In the genomic region with DNA sequence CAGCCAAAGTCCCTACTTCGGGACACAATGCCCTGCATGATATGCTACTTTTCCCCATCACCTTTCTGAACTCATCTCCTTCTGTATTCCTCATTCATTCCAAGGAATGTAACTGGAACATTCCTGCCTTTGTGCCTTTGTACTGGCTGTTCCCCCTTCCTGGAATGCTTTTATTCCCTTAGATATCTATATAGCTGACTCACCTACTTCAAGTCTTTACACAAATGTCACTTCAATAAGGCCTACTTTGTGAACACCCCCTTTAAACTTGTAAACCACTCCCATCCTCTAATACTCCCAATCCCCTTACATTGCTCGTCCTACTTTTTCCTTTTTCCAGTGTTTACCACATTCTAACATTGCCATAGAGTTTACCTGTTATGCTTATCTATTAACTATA, we compare ENCODE assay signal across 19 cellular contexts. TPM values are rescaled to one million over a fixed set of nuclear protein-coding genes. Genes with fewer than 3 reads are reported as not detected.
DNase-seq lines count a peak whose midpoint lies in the region; ATAC-seq and TF ChIP-seq lines count a peak whose summit lies in the region.
"Had no signal": no experiment of that assay in that cellular context is flagged by ENCODE, and none has a peak within 500 bp of the region (broad histone marks: within the 10 kb centered on the region; RNA-seq: fewer than 3 reads in every experiment).

No MANE protein-coding gene starts in this region.

- peak overlapping the region; percentile 100 for H3K4me3 Mint-ChIP-seq in activated T-cell treated with anti-CD3 and anti-CD28 coated beads, Interleukin-2, amount 50 U/mL, for 24 hours
- peak overlapping the region; percentile 98 for H3K4me3 Mint-ChIP-seq in activated T-helper 1 cell treated with anti-CD3 and anti-CD28 coated beads, Interleukin-12 subunit alpha, Interleukin-12 subunit beta, Interleukin-2, Interleukin-4 antibody, amounts not matched to agents 30 ng/mL and 10 ng/mL and 1 ng/mL, durations not matched to agents 14 hours and 24 hours and 36 hours
- H3K4me3 Mint-ChIP-seq in naive thymus-derived CD8-positive, alpha-beta T cell: peak overlapping the region in 5 of 10 donors; percentile 21 to 98 (median 31)

- H3K4me1 Mint-ChIP-seq in activated T-cell treated with anti-CD3 and anti-CD28 coated beads, Interleukin-2, amount 50 U/mL, for 24 hours (ENCODE audit: low read depth): peaks cover 31% of the 10 kb centered on the region
- peaks cover 20% of the 10 kb centered on the region for H3K4me1 Mint-ChIP-seq in activated T-helper 1 cell treated with anti-CD3 and anti-CD28 coated beads, Interleukin-12 subunit alpha, Interleukin-12 subunit beta, Interleukin-2, Interleukin-4 antibody, amounts not matched to agents 30 ng/mL and 10 ng/mL and 1 ng/mL, durations not matched to agents 14 hours and 24 hours and 36 hours (ENCODE audit: low read depth)
- peaks cover 10 to 35% (median 29%) of the 10 kb centered on the region in 4 donors for H3K4me1 Mint-ChIP-seq in naive thymus-derived CD8-positive, alpha-beta T cell

- H3K4me3 ChIP-seq in DOHH2 (ENCODE audit: low read length): peak overlapping the region; percentile 81; the same call in 1 of the 2 replicates
- H3K4me3 ChIP-seq: upper lobe of left lung had no signal

- intact Hi-C loops in activated T-helper 1 cell treated with anti-CD3 and anti-CD28 coated beads, Interleukin-12 subunit alpha, Interleukin-12 subunit beta, Interleukin-2, Interleukin-4 antibody, amounts not matched to agents 30 ng/mL and 10 ng/mL and 1 ng/mL, durations not matched to agents 14 hours and 24 hours and 36 hours (cut with micrococcal nuclease): loop anchor here (5.0 to 10.0 kb wide), 3 partner anchors 576 to 1606 kb away; a partner anchor contains a TSS

- H3K9me3 ChIP-seq in DOHH2 (ENCODE audit: control insufficient read depth, insufficient read depth, low read length): no peaks in the 10 kb centered on the region
- H3K9me3 ChIP-seq: Caco-2, upper lobe of left lung had no signal

- POLR2A ChIA-PET in naive thymus-derived CD8-positive, alpha-beta T cell (lab: Charles Lee): interaction anchor here (3.7 to 3.9 kb wide), 2 partner anchors 9 to 24 kb away, joined by 47 to 55 read pairs; a partner anchor contains a TSS

- peak overlapping the region; percentile 99 for H3K27ac Mint-ChIP-seq in activated T-cell treated with anti-CD3 and anti-CD28 coated beads, Interleukin-2, amount 50 U/mL, for 24 hours
- H3K27ac Mint-ChIP-seq in activated T-helper 1 cell treated with anti-CD3 and anti-CD28 coated beads, Interleukin-12 subunit alpha, Interleukin-12 subunit beta, Interleukin-2, Interleukin-4 antibody, amounts not matched to agents 30 ng/mL and 10 ng/mL and 1 ng/mL, durations not matched to agents 14 hours and 24 hours and 36 hours: peak overlapping the region; percentile 51
- H3K27ac Mint-ChIP-seq in naive thymus-derived CD8-positive, alpha-beta T cell: peak overlapping the region in 6 of 10 donors; percentile 17 to 82 (median 74)

- peaks cover 34% of the 10 kb centered on the region for H3K79me2 ChIP-seq in DOHH2 (ENCODE audit: control insufficient read depth, low read length)

- peaks cover 21% of the 10 kb centered on the region for H3K4me1 ChIP-seq in DOHH2 (ENCODE audit: control insufficient read depth, low read length)

- H4K20me1 ChIP-seq in DOHH2 (ENCODE audit: control insufficient read depth, insufficient read depth, low read depth, low read length): no peaks in the 10 kb centered on the region

- H3K27ac ChIP-seq in DOHH2 (ENCODE audit: low read depth, low read length): no peak overlapping the region
- H3K27ac ChIP-seq: upper lobe of left lung had no signal

- no peaks in the 10 kb centered on the region for H3K27me3 ChIP-seq in DOHH2 (ENCODE audit: control insufficient read depth, low read length)
- H3K27me3 ChIP-seq: upper lobe of left lung had no signal

- peaks cover 76% of the 10 kb centered on the region for H3K36me3 Mint-ChIP-seq in activated T-cell treated with anti-CD3 and anti-CD28 coated beads, Interleukin-2, amount 50 U/mL, for 24 hours (ENCODE audit: low read depth)
- H3K36me3 Mint-ChIP-seq in activated T-helper 1 cell treated with anti-CD3 and anti-CD28 coated beads, Interleukin-12 subunit alpha, Interleukin-12 subunit beta, Interleukin-2, Interleukin-4 antibody, amounts not matched to agents 30 ng/mL and 10 ng/mL and 1 ng/mL, durations not matched to agents 14 hours and 24 hours and 36 hours (ENCODE audit: low read depth): peaks cover 34% of the 10 kb centered on the region
- peaks cover 0 to 55% (median 16%) of the 10 kb centered on the region in 3 donors for H3K36me3 Mint-ChIP-seq in naive thymus-derived CD8-positive, alpha-beta T cell

- no peaks in the 10 kb centered on the region for H3K9me3 Mint-ChIP-seq in activated T-cell treated with anti-CD3 and anti-CD28 coated beads, Interleukin-2, amount 50 U/mL, for 24 hours
- H3K9me3 Mint-ChIP-seq in activated T-helper 1 cell treated with anti-CD3 and anti-CD28 coated beads, Interleukin-12 subunit alpha, Interleukin-12 subunit beta, Interleukin-2, Interleukin-4 antibody, amounts not matched to agents 30 ng/mL and 10 ng/mL and 1 ng/mL, durations not matched to agents 14 hours and 24 hours and 36 hours: no peaks in the 10 kb centered on the region
- H3K9me3 Mint-ChIP-seq in naive thymus-derived CD8-positive, alpha-beta T cell: no peaks in the 10 kb centered on the region
- H3K9me3 Mint-ChIP-seq: stimulated activated naive B cell treated with anti-CD40 and anti-IgM and Interleukin-4, amounts not matched to agents 10 μg/mL and 1 μg/mL and 100 μg/mL, for 72 hours had no signal

- H3K27me3 Mint-ChIP-seq in activated T-cell treated with anti-CD3 and anti-CD28 coated beads, Interleukin-2, amount 50 U/mL, for 24 hours: no peaks in the 10 kb centered on the region
- no peaks in the 10 kb centered on the region for H3K27me3 Mint-ChIP-seq in activated T-helper 1 cell treated with anti-CD3 and anti-CD28 coated beads, Interleukin-12 subunit alpha, Interleukin-12 subunit beta, Interleukin-2, Interleukin-4 antibody, amounts not matched to agents 30 ng/mL and 10 ng/mL and 1 ng/mL, durations not matched to agents 14 hours and 24 hours and 36 hours (ENCODE audit: insufficient read depth)
- no peaks in the 10 kb centered on the region for H3K27me3 Mint-ChIP-seq in naive thymus-derived CD8-positive, alpha-beta T cell
- H3K27me3 Mint-ChIP-seq: stimulated activated naive B cell treated with anti-CD40 and anti-IgM and Interleukin-4, amounts not matched to agents 10 μg/mL and 1 μg/mL and 100 μg/mL, for 72 hours had no signal

- H3K9me2 ChIP-seq in DOHH2 (replicated peaks; ENCODE audit: control insufficient read depth, low read length): no peaks in the 10 kb centered on the region

- H3K4me2 ChIP-seq in DOHH2 (ENCODE audit: low read length): peak overlapping the region; percentile 77

- no peak for DNase-seq in activated T-cell treated with anti-CD3 and anti-CD28 coated beads, Interleukin-2, amount 50 U/mL, for 24 hours
- DNase-seq in activated T-cell treated with anti-CD3 and anti-CD28 coated beads for 4 hours: no peak
- DNase-seq in activated T-helper 1 cell treated with anti-CD3 and anti-CD28 coated beads, Interleukin-12 subunit alpha, Interleukin-12 subunit beta, Interleukin-2, Interleukin-4 antibody, amounts not matched to agents 30 ng/mL and 10 ng/mL and 1 ng/mL, durations not matched to agents 14 hours and 24 hours and 36 hours (ENCODE audit: low spot score): no peak
- DNase-seq in naive thymus-derived CD8-positive, alpha-beta T cell: no peak
- DNase-seq: ACHN; activated effector memory CD4-positive, alpha-beta T cell treated with anti-CD3 and anti-CD28 coated beads, Interleukin-2, amount 50 U/mL, for 16 hours; Caco-2; foreskin fibroblast; KBM-7; NCI-H1092 treated with DMSO at 0.1 percent for 48 hours; NCI-H526; SHP77 treated with DMSO at 0.1 percent for 48 hours; stimulated activated CD4-positive, alpha-beta T cell treated with anti-CD3 and anti-CD28 coated beads, Interleukin-15, amount 100 ng/mL, for 24 hours; stimulated activated naive B cell treated with anti-CD40 and anti-IgM and Interleukin-4, amounts not matched to agents 10 μg/mL and 1 μg/mL and 100 μg/mL, for 72 hours; upper lobe of left lung had no signal

- no peaks in the 10 kb centered on the region for H3F3A ChIP-seq in DOHH2 (ENCODE audit: control insufficient read depth, insufficient read depth)

- H3K36me3 ChIP-seq in DOHH2 (ENCODE audit: control insufficient read depth, low read length): peaks cover 59% of the 10 kb centered on the region

- no peak for TF ChIP-seq CTCF in DOHH2 (IDR thresholded peaks at IDR 0.05; ENCODE audit: low read depth, low read length, poor library complexity, severe bottlenecking)

- no peak for ATAC-seq in naive thymus-derived CD8-positive, alpha-beta T cell
- ATAC-seq in HG03108 (IDR thresholded peaks at IDR 0.05; ENCODE audit: unreplicated experiment) (no peak), GM21515 (IDR thresholded peaks at IDR 0.05; ENCODE audit: unreplicated experiment) (no peak), GM18502 (IDR thresholded peaks at IDR 0.05; ENCODE audit: poor library complexity, unreplicated experiment) (no peak)
- ATAC-seq: stimulated activated naive B cell treated with anti-CD40 and anti-IgM and Interleukin-4, amounts not matched to agents 10 μg/mL and 1 μg/mL and 100 μg/mL, for 72 hours had no signal

RNA-seq across cellular contexts. Expression of a gene that starts 2.4 kb away (rescaled TPM):
- 87.3 and 90.1 TPM in 2 replicates for total RNA-seq in activated T-helper 1 cell treated with anti-CD3 and anti-CD28 coated beads, Interleukin-12 subunit alpha, Interleukin-12 subunit beta, Interleukin-2, Interleukin-4 antibody, amounts not matched to agents 30 ng/mL and 10 ng/mL and 1 ng/mL, durations not matched to agents 14 hours and 24 hours and 36 hours
- total RNA-seq in naive thymus-derived CD8-positive, alpha-beta T cell: 10 to 100 TPM; 42.7 to 47.2 TPM
- polyA plus RNA-seq in naive thymus-derived CD8-positive, alpha-beta T cell: 10 to 100 TPM; 13.5 to 29.2 (median 19.3) TPM

RNA-seq across cellular contexts. Expression of a gene that starts 24.0 kb away (rescaled TPM):
- total RNA-seq in activated T-helper 1 cell treated with anti-CD3 and anti-CD28 coated beads, Interleukin-12 subunit alpha, Interleukin-12 subunit beta, Interleukin-2, Interleukin-4 antibody, amounts not matched to agents 30 ng/mL and 10 ng/mL and 1 ng/mL, durations not matched to agents 14 hours and 24 hours and 36 hours: 3.4 and 6.1 TPM in 2 replicates
- 10 to 100 TPM; 71.6 to 72.8 TPM for total RNA-seq in naive thymus-derived CD8-positive, alpha-beta T cell
- 100 to 1,000 TPM; 124 to 166 (median 145) TPM for polyA plus RNA-seq in naive thymus-derived CD8-positive, alpha-beta T cell

RNA-seq across cellular contexts. Expression of a gene that starts 52.7 kb away (rescaled TPM):
- 1.2 and 3.5 TPM in 2 replicates for total RNA-seq in activated T-helper 1 cell treated with anti-CD3 and anti-CD28 coated beads, Interleukin-12 subunit alpha, Interleukin-12 subunit beta, Interleukin-2, Interleukin-4 antibody, amounts not matched to agents 30 ng/mL and 10 ng/mL and 1 ng/mL, durations not matched to agents 14 hours and 24 hours and 36 hours
- total RNA-seq in naive thymus-derived CD8-positive, alpha-beta T cell: under 1 TPM in 1 of 2 experiments, not detected in 1; 0.88 TPM
- not detected for polyA plus RNA-seq in naive thymus-derived CD8-positive, alpha-beta T cell

Comparison
In these comparisons a context has a peak if more than half of its experiments do, and no peak if none do; other contexts are left out.
1. RNA of a gene that starts 24.0 kb away (total RNA-seq): 71.6 to 72.8 TPM in naive thymus-derived CD8-positive, alpha-beta T cell; 3.4 to 6.1 TPM in activated T-helper 1 cell treated with anti-CD3 and anti-CD28 coated beads, Interleukin-12 subunit alpha, Interleukin-12 subunit beta, Interleukin-2, Interleukin-4 antibody, amounts not matched to agents 30 ng/mL and 10 ng/mL and 1 ng/mL, durations not matched to agents 14 hours and 24 hours and 36 hours; every median in the first group is over 10 times any median in the second.
2. Peak in every context shown above with its lines, with median percentiles within 50 percentile points of each other: H3K27ac Mint-ChIP-seq.